1 cellular context compared by ENCODE assay signal in the genomic region with DNA sequence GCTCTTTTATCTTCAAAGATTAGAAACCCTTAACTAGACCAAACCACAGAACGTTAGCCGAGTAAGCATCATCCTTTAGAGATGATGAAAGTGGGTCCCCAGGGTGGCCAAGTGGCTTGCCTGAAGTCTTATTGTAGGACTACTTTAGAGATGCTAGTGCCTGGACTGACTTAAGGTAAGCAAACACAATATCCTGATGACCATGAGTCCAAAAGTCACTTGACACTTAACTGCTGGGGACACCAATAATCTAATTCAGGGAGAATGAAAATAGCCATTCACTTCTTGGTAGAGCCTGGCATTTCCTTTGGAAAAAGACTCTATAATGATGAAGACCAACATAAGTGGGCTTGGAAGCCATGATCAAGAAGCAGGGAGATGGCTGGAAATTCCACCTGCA.
TF ChIP-seq lines count a peak whose summit lies in the region.

No MANE protein-coding gene starts in this region.

TF ChIP-seq in SK-N-SH, 30 proteins besides CTCF, POLR2A, EP300 and RAD21 (continued from another document):
- TF ChIP-seq, protein P1, sequence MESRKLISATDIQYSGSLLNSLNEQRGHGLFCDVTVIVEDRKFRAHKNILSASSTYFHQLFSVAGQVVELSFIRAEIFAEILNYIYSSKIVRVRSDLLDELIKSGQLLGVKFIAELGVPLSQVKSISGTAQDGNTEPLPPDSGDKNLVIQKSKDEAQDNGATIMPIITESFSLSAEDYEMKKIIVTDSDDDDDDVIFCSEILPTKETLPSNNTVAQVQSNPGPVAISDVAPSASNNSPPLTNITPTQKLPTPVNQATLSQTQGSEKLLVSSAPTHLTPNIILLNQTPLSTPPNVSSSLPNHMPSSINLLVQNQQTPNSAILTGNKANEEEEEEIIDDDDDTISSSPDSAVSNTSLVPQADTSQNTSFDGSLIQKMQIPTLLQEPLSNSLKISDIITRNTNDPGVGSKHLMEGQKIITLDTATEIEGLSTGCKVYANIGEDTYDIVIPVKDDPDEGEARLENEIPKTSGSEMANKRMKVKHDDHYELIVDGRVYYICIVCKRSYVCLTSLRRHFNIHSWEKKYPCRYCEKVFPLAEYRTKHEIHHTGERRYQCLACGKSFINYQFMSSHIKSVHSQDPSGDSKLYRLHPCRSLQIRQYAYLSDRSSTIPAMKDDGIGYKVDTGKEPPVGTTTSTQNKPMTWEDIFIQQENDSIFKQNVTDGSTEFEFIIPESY (IDR thresholded peaks at IDR 0.05; ENCODE audit: borderline replicate concordance, low read depth), result no peak
- TF ChIP-seq, protein P2, sequence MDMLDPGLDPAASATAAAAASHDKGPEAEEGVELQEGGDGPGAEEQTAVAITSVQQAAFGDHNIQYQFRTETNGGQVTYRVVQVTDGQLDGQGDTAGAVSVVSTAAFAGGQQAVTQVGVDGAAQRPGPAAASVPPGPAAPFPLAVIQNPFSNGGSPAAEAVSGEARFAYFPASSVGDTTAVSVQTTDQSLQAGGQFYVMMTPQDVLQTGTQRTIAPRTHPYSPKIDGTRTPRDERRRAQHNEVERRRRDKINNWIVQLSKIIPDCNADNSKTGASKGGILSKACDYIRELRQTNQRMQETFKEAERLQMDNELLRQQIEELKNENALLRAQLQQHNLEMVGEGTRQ (IDR thresholded peaks at IDR 0.05; ENCODE audit: borderline replicate concordance, low read depth, low read length), result no peak
- no peak for TF ChIP-seq TAF1 (IDR thresholded peaks at IDR 0.05; ENCODE audit: borderline replicate concordance, low read depth, low read length)
